ENCODE assay signal across 2 cellular contexts in genomic region chr6:37204014-37204751, GRCh38.
TF ChIP-seq lines count a peak whose summit lies in the region.

No MANE protein-coding gene starts in this region.

TF ChIP-seq in K562, 482 proteins besides CTCF, POLR2A, EP300 and RAD21 (continues in another document):
- TF ChIP-seq SP2 (IDR thresholded peaks at IDR 0.05; ENCODE audit: extremely low read depth, low read depth, low read length, poor library complexity, severe bottlenecking) (no peak), ZNF134 (CRISPR knock-in tag; conservative IDR thresholded peaks at IDR 0.05) (no peak), BRD4 (IDR thresholded peaks at IDR 0.05) (peak; percentile 57; the same call in 1 of the 2 replicates), NRF1 (conservative IDR thresholded peaks at IDR 0.05 in 1 of 2, IDR thresholded peaks at IDR 0.05 in 1 of 2) (no peak), KLF6 (CRISPR knock-in tag; IDR thresholded peaks at IDR 0.05; ENCODE audit: borderline replicate concordance) (no peak), CHAMP1 (IDR thresholded peaks at IDR 0.05) (peak; percentile 72; the same call in 1 of the 2 replicates), GTF2A2 (tag; IDR thresholded peaks at IDR 0.05) (0 out of 2 replicates have a peak, but pooled peaks have one; percentile 3), AFF1 (IDR thresholded peaks at IDR 0.05; ENCODE audit: low read depth in 1 of 2, partially characterized antibody in 2 of 2) (peak in 1 of 2 experiments; percentile 36), CREB3 (tag; conservative IDR thresholded peaks at IDR 0.05; ENCODE audit: low read depth) (peak; percentile 74), ZNF699 (CRISPR knock-in tag; IDR thresholded peaks at IDR 0.05; ENCODE audit: insufficient replicate concordance) (no peak)

TF ChIP-seq in GM23338, 12 proteins besides CTCF, POLR2A, EP300 and RAD21:
- no peak for TF ChIP-seq JUNB (IDR thresholded peaks at IDR 0.05; ENCODE audit: unreplicated experiment)
- no peak for TF ChIP-seq STAT1 (IDR thresholded peaks at IDR 0.05; ENCODE audit: unreplicated experiment)
- no peak for TF ChIP-seq ZNF331 (CRISPR knock-in tag; IDR thresholded peaks at IDR 0.05; ENCODE audit: low read depth)
- TF ChIP-seq CREB1 (CRISPR knock-in tag; IDR thresholded peaks at IDR 0.05; ENCODE audit: low read depth) = no peak
- TF ChIP-seq NANOG (IDR thresholded peaks at IDR 0.05; ENCODE audit: borderline replicate concordance) = no peak
- TF ChIP-seq ZNF114 (CRISPR knock-in tag; IDR thresholded peaks at IDR 0.05) = no peak
- no peak for TF ChIP-seq ETS1 (IDR thresholded peaks at IDR 0.05)
- no peak for TF ChIP-seq EZH2 (IDR thresholded peaks at IDR 0.05; ENCODE audit: low read depth, unreplicated experiment)
- TF ChIP-seq ZNF462 (CRISPR knock-in tag; IDR thresholded peaks at IDR 0.05) = no peak
- TF ChIP-seq POLR2AphosphoS5 (IDR thresholded peaks at IDR 0.05; ENCODE audit: low read depth) = no peak
- no peak for TF ChIP-seq REST (IDR thresholded peaks at IDR 0.05; ENCODE audit: unreplicated experiment)
- TF ChIP-seq EZH2phosphoT487 (IDR thresholded peaks at IDR 0.05; ENCODE audit: unreplicated experiment) = no peak
